ENCODE assay signal across 8 cellular contexts in the genomic region with DNA sequence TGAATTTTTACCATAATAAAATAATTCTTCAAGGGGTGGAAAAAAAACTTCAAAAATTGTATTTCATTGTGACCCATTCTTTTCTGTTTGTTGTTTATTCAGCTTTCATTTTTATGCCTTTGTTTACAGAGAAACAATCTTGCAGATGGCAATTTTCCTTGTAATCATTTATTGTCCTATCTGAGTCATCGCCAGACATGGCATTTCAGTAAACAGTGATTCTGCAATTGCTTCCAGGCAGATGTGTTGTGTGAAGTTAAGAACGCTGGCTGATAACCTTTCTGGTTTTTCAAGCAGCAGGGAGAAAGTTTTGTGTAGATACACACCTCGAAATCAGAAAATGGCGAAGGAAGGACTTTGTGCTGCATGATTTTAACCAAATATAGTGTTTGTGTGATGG.
DNase-seq lines count a peak whose midpoint lies in the region; TF ChIP-seq lines count a peak whose summit lies in the region.
"Had no signal": no experiment of that assay in that cellular context is flagged by ENCODE, and none has a peak within 500 bp of the region (broad histone marks: within the 10 kb centered on the region; RNA-seq: fewer than 3 reads in every experiment).

No MANE protein-coding gene starts in this region.

- H3K4me3 ChIP-seq in brain microvascular endothelial cell (ENCODE audit: low read depth, low read length) (no peak overlapping the region), SJCRH30 (no peak overlapping the region)

- no peaks in the 10 kb centered on the region for H3K27me3 ChIP-seq in brain microvascular endothelial cell (replicated peaks)
- H3K27me3 ChIP-seq in SJCRH30 = no peaks in the 10 kb centered on the region

- no peaks in the 10 kb centered on the region for H3K4me1 ChIP-seq in SJCRH30

- H3K27ac ChIP-seq in brain microvascular endothelial cell (no peak overlapping the region), SJCRH30 (no peak overlapping the region)

- in situ Hi-C loops in brain microvascular endothelial cell (cut with HindIII; ENCODE audit: low pct_ligation_motif_present, low sequenced_read_pairs) = no loop called here

- H3K9me3 ChIP-seq in SJCRH30 (replicated peaks) = no peaks in the 10 kb centered on the region

- TF ChIP-seq CTCF in brain microvascular endothelial cell (IDR thresholded peaks at IDR 0.05; ENCODE audit: low read depth, low read length, missing control alignments) = no peak
- TF ChIP-seq CTCF in GM20000 (IDR thresholded peaks at IDR 0.05; ENCODE audit: extremely low read depth, missing control alignments) = no peak

- no peaks in the 10 kb centered on the region for H3K36me3 ChIP-seq in brain microvascular endothelial cell (replicated peaks)
- H3K36me3 ChIP-seq in SJCRH30 = no peaks in the 10 kb centered on the region

- DNase-seq in EH (ENCODE audit: low read depth) (peak; percentile 18), NCI-H1105 (lab: John Stamatoyannopoulos, UW) (peak; percentile 69), brain microvascular endothelial cell (peak; percentile 4), non-pigmented ciliary epithelial cell (ENCODE audit: low read depth) (peak; percentile 17), ecto neural progenitor cell (ENCODE audit: low spot score) (no peak), SJCRH30 (no peak), GM20000 (ENCODE audit: low spot score) (no peak)
- DNase-seq: activated CD4-positive, alpha-beta T cell treated with anti-CD3 and anti-CD28 coated beads for 4 hours had no signal

Comparison
In these comparisons a context has a peak if more than half of its experiments do, and no peak if none do; other contexts are left out.
1. DNase-seq: peak in EH (single experiment), NCI-H1105 (single experiment), brain microvascular endothelial cell (single experiment) and non-pigmented ciliary epithelial cell (single experiment); none in ecto neural progenitor cell (single experiment), SJCRH30 (0 of 2) and GM20000 (single experiment).